Comparison of ENCODE assay signal across 7 cellular contexts in the genomic region with DNA sequence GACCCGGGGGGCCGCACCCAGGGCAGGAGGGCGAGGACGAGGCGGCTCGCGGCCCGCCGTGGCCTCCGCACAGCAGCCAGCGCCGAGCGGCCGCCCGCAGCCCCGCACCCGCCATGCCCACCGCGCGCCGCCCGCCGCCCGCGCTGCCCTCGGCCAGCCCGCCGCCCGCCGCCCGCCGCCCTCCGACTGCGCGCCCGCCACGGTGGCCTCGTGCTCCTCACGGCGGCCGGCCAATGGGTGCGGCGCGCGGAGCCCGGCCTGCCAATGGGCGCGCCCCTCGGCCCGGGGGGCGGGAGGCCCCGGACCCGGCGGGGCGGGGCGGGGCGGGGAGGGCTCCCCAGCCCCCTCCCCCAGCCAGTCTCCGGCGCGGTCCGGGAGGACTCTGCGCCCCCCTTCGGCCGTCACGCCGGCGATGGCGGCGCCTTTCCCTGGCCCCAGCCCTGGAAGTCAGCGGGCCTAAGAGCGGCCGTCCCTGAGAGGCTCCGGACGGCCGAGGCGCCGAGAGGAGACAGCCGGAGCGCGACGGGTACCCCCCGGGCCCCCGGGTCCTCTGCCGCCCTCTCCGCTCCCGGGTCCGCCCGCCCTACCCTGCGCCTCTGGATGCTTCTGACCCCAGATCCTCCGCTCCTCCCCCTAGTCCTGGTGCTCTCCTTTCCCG. TPM values are rescaled to one million over a fixed set of nuclear protein-coding genes. Genes with fewer than 3 reads are reported as not detected.
DNase-seq lines count a peak whose midpoint lies in the region; ATAC-seq, FAIRE-seq and TF ChIP-seq lines count a peak whose summit lies in the region.

A gene (minus strand): TSS at position 235 of the 658 bp plus-strand sequence. CDS start 120 bp downstream, at position 115.

- no peaks in the 10 kb centered on the region for H3K36me3 ChIP-seq in mucosa of rectum (ENCODE audit: control insufficient read depth in 2 of 2, insufficient read depth in 2 of 2, low read length in 2 of 2)

- H3K9ac ChIP-seq in mucosa of rectum (ENCODE audit: low read depth in 1 of 2, low read length in 2 of 2): peak within 1 kb of the TSS; percentile 32 to 63

- H3K9me3 ChIP-seq in mucosa of rectum (ENCODE audit: control insufficient read depth in 2 of 2, low read length in 2 of 2): no peaks in the 10 kb centered on the region

- no peaks in the 10 kb centered on the region for H3K27me3 ChIP-seq in mucosa of rectum (ENCODE audit: control insufficient read depth in 2 of 2, insufficient read depth in 2 of 2, low read length in 2 of 2)

- peak; percentile 93 for DNase-seq in GM12891 (ENCODE audit: insufficient read length, low spot score)
- peak; percentile 58 for DNase-seq in NOMO-1 treated with DMSO at 0.1 percent for 48 hours (lab: John Stamatoyannopoulos, UW; ENCODE audit: unreplicated experiment)
- peak; percentile 75 for DNase-seq in activated T-cell treated with anti-CD3 and anti-CD28 coated beads for 48 hours (ENCODE audit: low read depth)
- DNase-seq in erythroblast (lab: John Stamatoyannopoulos, UW): peak; percentile 85 to 89
- peak; percentile 35 to 48 for DNase-seq in stimulated activated CD8-positive, alpha-beta memory T cell treated with anti-CD3 and anti-CD28 coated beads, Interleukin-7, amount 100 ng/mL, for 48 hours (ENCODE audit: extremely low read depth in 1 of 2, low read depth in 1 of 2)

- H3K4me1 ChIP-seq in mucosa of rectum (ENCODE audit: control insufficient read depth in 2 of 2, insufficient read depth in 2 of 2, low read length in 2 of 2): peaks cover 13 to 29% of the 10 kb centered on the region in 2 donors

- peak; percentile 27 for ATAC-seq in HG02981 (IDR thresholded peaks at IDR 0.05; ENCODE audit: unreplicated experiment)

- FAIRE-seq in GM12891 (lab: Jason Lieb, UNC): peak; percentile 83

- peak within 1 kb of the TSS; percentile 61 to 68 for H3K4me3 ChIP-seq in mucosa of rectum (ENCODE audit: low read length in 2 of 2)

- peak within 1 kb of the TSS; percentile 15 to 23 for H3K27ac ChIP-seq in mucosa of rectum (ENCODE audit: low read depth in 2 of 2, low read length in 2 of 2)

- TF ChIP-seq POLR2A in GM12891 (IDR thresholded peaks at IDR 0.05; ENCODE audit: low read depth, low read length) (no peak), erythroblast (IDR thresholded peaks at IDR 0.05; ENCODE audit: low read length) (no peak)

TF ChIP-seq in GM12891, 5 proteins besides CTCF, POLR2A, EP300 and RAD21:
- TF ChIP-seq POU2F2 (IDR thresholded peaks at IDR 0.05; ENCODE audit: low read depth, low read length) (no peak), PAX5 (IDR thresholded peaks at IDR 0.05; ENCODE audit: insufficient read depth, low read length, severe bottlenecking) (no peak), SPI1 (IDR thresholded peaks at IDR 0.05; ENCODE audit: low read depth, low read length) (no peak), TAF1 (IDR thresholded peaks at IDR 0.05; ENCODE audit: low read depth, low read length) (no peak), POLR2AphosphoS5 (IDR thresholded peaks at IDR 0.05; ENCODE audit: low read depth, low read length) (no peak)

RNA-seq across cellular contexts. Expression of the gene that starts here (rescaled TPM):
- 36.9 TPM for polyA plus RNA-seq in GM12891 (2012; ENCODE audit: low read depth, missing spikeins)

Comparison
In these comparisons a context has a peak if more than half of its experiments do, and no peak if none do; other contexts are left out.
1. Peak in every context shown above with its lines: DNase-seq, ATAC-seq, H3K4me3 ChIP-seq and H3K27ac ChIP-seq.
2. DNase-seq: peak in every context shown above with its lines; median percentile 93 in GM12891; 87 in erythroblast; 75 in activated T-cell treated with anti-CD3 and anti-CD28 coated beads for 48 hours; 58 in NOMO-1 treated with DMSO at 0.1 percent for 48 hours; 42 in stimulated activated CD8-positive, alpha-beta memory T cell treated with anti-CD3 and anti-CD28 coated beads, Interleukin-7, amount 100 ng/mL, for 48 hours.